ENCODE assay signal across 35 cellular contexts in genomic region chr15:53310709-53311108, GRCh38.
"Had no signal": no experiment of that assay in that cellular context is flagged by ENCODE, and none has a peak within 500 bp of the region (broad histone marks: within the 10 kb centered on the region; RNA-seq: fewer than 3 reads in every experiment).

No MANE protein-coding gene starts in this region.

- H3K9me3 ChIP-seq: MG63 had no signal

- H3K4me3 ChIP-seq: MG63 had no signal

- H3K36me3 ChIP-seq: MG63 had no signal

- DNase-seq: Karpas-422, Kasumi-1, MG63, MM.1S, MV-4-11, NCI-H1048, NCI-H1092, NCI-H1092 treated with DMSO at 0.1 percent for 48 hours, NCI-H1105, NCI-H1105 treated with DMSO at 0.1 percent for 48 hours, NCI-H1417, NCI-H1417 treated with DMSO at 0.1 percent for 48 hours, NCI-H1436, NCI-H1436 treated with DMSO at 0.1 percent for 48 hours, NCI-H146, NCI-H1694, NCI-H1694 treated with DMSO at 0.1 percent for 48 hours, NCI-H187, NCI-H187 treated with DMSO at 0.1 percent for 48 hours, NCI-H1930, NCI-H2029, NCI-H2029 treated with DMSO at 0.1 percent for 48 hours, NCI-H2081, NCI-H2081 treated with DMSO at 0.1 percent for 48 hours, NCI-H2107, NCI-H2171, NCI-H2171 treated with DMSO at 0.1 percent for 48 hours, NCI-H2227 treated with DMSO at 0.1 percent for 48 hours, NCI-H226, NCI-H345, NCI-H446, NCI-H446 treated with DMSO at 0.1 percent for 48 hours, NCI-H510A, NCI-H510A treated with DMSO at 0.1 percent for 48 hours, NCI-H524 had no signal
